9 cellular contexts compared by ENCODE assay signal in the genomic region with DNA sequence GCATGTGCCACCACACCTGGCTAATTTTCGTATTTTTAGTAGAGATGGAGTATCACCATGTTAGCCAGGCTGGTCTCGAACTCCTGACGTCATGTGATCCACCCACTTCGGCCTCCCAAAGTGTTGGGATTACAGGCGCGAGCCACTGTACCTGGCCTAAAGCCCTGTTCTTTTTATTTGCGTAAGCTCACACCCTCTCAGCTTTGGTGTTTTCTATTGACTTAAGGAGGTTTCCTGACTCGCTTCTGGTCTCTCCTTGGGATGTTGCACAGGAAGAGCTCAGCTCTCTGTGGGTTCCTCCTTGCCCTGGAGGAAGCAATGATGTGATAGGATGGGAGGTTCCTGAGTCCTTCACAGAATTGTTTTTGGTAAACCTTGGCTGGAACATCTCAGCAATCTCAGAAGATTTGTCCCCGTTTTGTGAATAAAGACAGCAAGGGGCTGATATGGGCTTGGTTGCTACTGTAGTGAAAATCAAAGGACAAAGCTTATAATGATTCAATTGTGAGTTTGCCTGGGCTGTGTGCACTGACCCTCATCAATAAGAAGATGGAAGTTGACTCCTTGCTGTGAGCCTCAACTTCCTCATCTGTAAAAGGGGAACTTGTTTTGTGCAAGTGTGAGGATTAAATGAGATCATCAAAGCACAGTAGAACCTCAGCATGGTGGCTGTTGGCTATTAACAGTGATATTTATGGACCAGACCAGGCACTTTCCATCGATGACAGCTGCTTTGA. TPM values are rescaled to one million over a fixed set of nuclear protein-coding genes. Genes with fewer than 3 reads are reported as not detected.
DNase-seq lines count a peak whose midpoint lies in the region; ATAC-seq and TF ChIP-seq lines count a peak whose summit lies in the region.
"Had no signal": no experiment of that assay in that cellular context is flagged by ENCODE, and none has a peak within 500 bp of the region (broad histone marks: within the 10 kb centered on the region; RNA-seq: fewer than 3 reads in every experiment).

No MANE protein-coding gene starts in this region.

- H3K9ac ChIP-seq in mammary epithelial cell (ENCODE audit: insufficient read depth, low read length), result no peak overlapping the region

- peaks cover 57% of the 10 kb centered on the region for H3K4me1 ChIP-seq in mammary epithelial cell (ENCODE audit: insufficient read depth, low read length)
- H3K4me1 ChIP-seq in osteoblast (ENCODE audit: insufficient read depth, low read length), result peaks cover 51% of the 10 kb centered on the region
- no peaks in the 10 kb centered on the region for H3K4me1 ChIP-seq in aorta (ENCODE audit: control insufficient read depth in 1 of 2, insufficient read depth in 2 of 2, low read length in 2 of 2)

- ATAC-seq in aorta (ENCODE audit: low FRiP score), result no peak

- H3K36me3 ChIP-seq in mammary epithelial cell (ENCODE audit: insufficient read depth, low read length) (no peaks in the 10 kb centered on the region), osteoblast (ENCODE audit: insufficient read depth, low read length) (no peaks in the 10 kb centered on the region), aorta (ENCODE audit: control insufficient read depth in 1 of 2, insufficient read depth in 2 of 2, low read length in 1 of 2) (no peaks in the 10 kb centered on the region)

- no peaks in the 10 kb centered on the region for H3K9me3 ChIP-seq in mammary epithelial cell (replicated peaks; ENCODE audit: insufficient read depth, low read length)
- H3K9me3 ChIP-seq in osteoblast (ENCODE audit: low read depth, low read length), result no peaks in the 10 kb centered on the region
- H3K9me3 ChIP-seq in aorta (ENCODE audit: control insufficient read depth, low read length), result no peaks in the 10 kb centered on the region

- in situ Hi-C loops in mammary epithelial cell (cut with MboI; ENCODE audit: low sequenced_read_pairs in 2 of 2), result no loop called here

- H3K27ac ChIP-seq in mammary epithelial cell (ENCODE audit: insufficient read depth, low read depth, low read length), result no peak overlapping the region
- peak overlapping the region; percentile 37 for H3K27ac ChIP-seq in osteoblast (ENCODE audit: low read depth, low read length)
- H3K27ac ChIP-seq in aorta (ENCODE audit: low read depth in 1 of 2, low read length in 2 of 2), result no peak overlapping the region
- H3K27ac ChIP-seq: 22Rv1 had no signal

- no peaks in the 10 kb centered on the region for H4K20me1 ChIP-seq in mammary epithelial cell (ENCODE audit: insufficient read depth, low read length)
- H4K20me1 ChIP-seq in osteoblast (ENCODE audit: insufficient read depth, low read length), result peaks cover 3% of the 10 kb centered on the region

- H3K4me3 ChIP-seq in mammary epithelial cell (replicated peaks in 1 of 3; ENCODE audit: insufficient read depth in 1 of 3, low read depth in 2 of 3, low read length in 3 of 3) (no peak overlapping the region), osteoblast (ENCODE audit: insufficient read depth, low read length) (no peak overlapping the region), aorta (ENCODE audit: low read length in 2 of 2) (no peak overlapping the region)

- no peaks in the 10 kb centered on the region for H3K79me2 ChIP-seq in mammary epithelial cell (ENCODE audit: insufficient read depth, low read length)
- no peaks in the 10 kb centered on the region for H3K79me2 ChIP-seq in osteoblast (ENCODE audit: insufficient read depth, low read length)

- DNase-seq in DMS53 (lab: John Stamatoyannopoulos, UW) (peak; percentile 38), DMS53 treated with DMSO at 0.1 percent for 48 hours (lab: John Stamatoyannopoulos, UW; ENCODE audit: unreplicated experiment) (no peak), NCI-H2029 (lab: John Stamatoyannopoulos, UW) (peak; percentile 75), mammary epithelial cell (peak; percentile 34), osteoblast (ENCODE audit: insufficient read length, low spot score, missing footprints) (no peak), DMS114 treated with DMSO at 0.1 percent for 48 hours (lab: John Stamatoyannopoulos, UW; ENCODE audit: unreplicated experiment) (no peak), nucleus accumbens (lab: John Stamatoyannopoulos, UW) (no peak), aorta (no peak)

- intact Hi-C loops in mammary epithelial cell (cut with micrococcal nuclease) (no loop called here), aorta (cut with DNase I) (no loop called here)

- TF ChIP-seq CTCF in mammary epithelial cell (conservative IDR thresholded peaks at IDR 0.05 in 1 of 2, IDR thresholded peaks at IDR 0.05 in 1 of 2; ENCODE audit: extremely low read depth in 1 of 2, insufficient read depth in 1 of 2, low read depth in 1 of 2, low read length in 2 of 2) (no peak), osteoblast (IDR thresholded peaks at IDR 0.05; ENCODE audit: extremely low read depth, low read depth, low read length) (no peak)

- H2AFZ ChIP-seq in mammary epithelial cell (ENCODE audit: low read depth, low read length) (no peak overlapping the region), osteoblast (ENCODE audit: low read length) (peak overlapping the region; percentile 24)

- no TSS peak for BruUV-seq in mammary epithelial cell (replicated peaks; lab: Mats Ljungman, UMichigan)

- H3K4me2 ChIP-seq in mammary epithelial cell (ENCODE audit: insufficient read depth, low read depth, low read length), result no peak overlapping the region
- peak overlapping the region; percentile 58 for H3K4me2 ChIP-seq in osteoblast (ENCODE audit: insufficient read depth, low read length)

- CTCF ChIA-PET in mammary epithelial cell (lab: Charles Lee; ENCODE audit: low non-redundant PET), result no interaction called here

- dilution Hi-C loops in mammary epithelial cell (cut with HindIII; ENCODE audit: low sequenced_read_pairs), result no loop called here

- WGBS in mammary epithelial cell (ENCODE audit: low coverage, missing lambda C conversion rate), result 88% methylated on average over 9 of the region's 10 CpGs
- WGBS in aorta, 2 donors, result 74% methylated on average over 10 of the region's 10 CpGs

- H3K27me3 ChIP-seq in mammary epithelial cell (ENCODE audit: insufficient read depth, low read length), result no peaks in the 10 kb centered on the region
- H3K27me3 ChIP-seq in osteoblast (ENCODE audit: insufficient read depth, low read length), result no peaks in the 10 kb centered on the region
- H3K27me3 ChIP-seq in aorta (ENCODE audit: control insufficient read depth in 1 of 2, insufficient read depth in 2 of 2, low read length in 1 of 2), result no peaks in the 10 kb centered on the region

RNA-seq across cellular contexts. Expression of a gene that starts 27.0 kb away (rescaled TPM):
- total RNA-seq in mammary epithelial cell (1 to 10 TPM in 1 of 2 donors, under 1 TPM in 1; 0.83 to 5.0 TPM), osteoblast (0.88 and 1.1 TPM in 2 replicates), aorta (10 to 100 TPM; 11.9 to 17.2 TPM)
- polyA plus RNA-seq in mammary epithelial cell (0.96 TPM), aorta (1 to 10 TPM; 1.1 to 6.8 TPM)
- 0.83 TPM for polyA minus RNA-seq in mammary epithelial cell

Comparison
In these comparisons a context has a peak if more than half of its experiments do, and no peak if none do; other contexts are left out.
1. DNase-seq: peak in DMS53 (single experiment), NCI-H2029 (single experiment) and mammary epithelial cell (single experiment); none in DMS53 treated with DMSO at 0.1 percent for 48 hours (single experiment), osteoblast (single experiment), DMS114 treated with DMSO at 0.1 percent for 48 hours (single experiment), nucleus accumbens (0 of 56) and aorta (0 of 2).